ENCODE assay signal across 18 cellular contexts in the genomic region with DNA sequence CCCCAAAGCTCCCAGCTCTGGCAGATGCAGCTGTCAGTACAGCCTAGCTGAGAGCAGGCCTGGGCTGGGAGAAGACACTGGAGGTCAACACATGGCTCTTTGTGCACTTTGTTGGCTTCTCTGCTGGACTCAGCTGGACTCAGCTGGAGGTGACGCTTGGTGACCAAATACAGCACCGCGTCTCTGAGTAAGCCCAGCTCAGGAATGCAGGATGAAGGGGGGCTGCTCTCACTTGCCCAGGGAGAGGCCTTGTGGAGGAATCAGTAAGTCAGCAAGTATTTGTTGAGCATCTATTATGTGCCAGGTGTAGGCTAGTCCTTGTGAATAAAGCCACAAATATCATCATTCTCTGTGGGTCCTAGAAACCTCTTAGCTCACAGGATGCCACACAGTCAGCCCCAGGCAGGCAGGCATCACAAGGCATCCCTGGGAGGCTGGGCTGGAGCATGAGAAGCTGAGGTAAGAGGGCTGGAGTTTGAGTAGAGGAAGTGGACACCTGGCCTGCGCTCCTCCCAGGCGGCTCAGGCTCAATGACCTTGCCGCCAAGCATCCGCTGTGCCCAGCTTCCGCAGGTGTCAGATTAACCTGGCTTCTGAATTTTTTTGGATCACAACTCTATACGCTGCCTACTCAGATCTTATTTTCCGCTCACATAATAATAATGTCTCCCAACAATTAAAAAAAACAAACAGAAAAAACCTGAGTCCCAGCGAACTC.
A peak's percentile ranks its signal among the peaks of the same experiment; 100 is the strongest.
DNase-seq lines count a peak whose midpoint lies in the region; ATAC-seq and TF ChIP-seq lines count a peak whose summit lies in the region.
"Had no signal": no experiment of that assay in that cellular context is flagged by ENCODE, and none has a peak within 500 bp of the region (broad histone marks: within the 10 kb centered on the region; RNA-seq: fewer than 3 reads in every experiment).

No MANE protein-coding gene starts in this region.

- intact Hi-C loops in OCI-LY7 (cut with micrococcal nuclease; ENCODE audit: unreplicated experiment) (no loop called here), prostate gland (cut with DNase I) (no loop called here)

- no peaks in the 10 kb centered on the region for H3K9me2 ChIP-seq in OCI-LY7 (ENCODE audit: insufficient read depth, low read length)

- H3K27ac Mint-ChIP-seq in immature natural killer cell, result no peak overlapping the region
- H3K27ac Mint-ChIP-seq: activated naive CD8-positive, alpha-beta T cell treated with anti-CD3 and anti-CD28 coated beads for 36 hours; B cell; stimulated activated effector memory CD8-positive, alpha-beta T cell treated with anti-CD3 and anti-CD28 coated beads, Interleukin-12 subunit alpha, Interleukin-12 subunit beta, amount 100 ng/mL, for 72 hours had no signal

- 92% methylated on average over 11 of the region's 11 CpGs for WGBS in prostate gland

- no peak overlapping the region for H2AFZ ChIP-seq in OCI-LY7 (ENCODE audit: low read length)

- CTCF ChIA-PET in OCI-LY7 (lab: Charles Lee; ENCODE audit: unreplicated experiment), result no interaction called here

- H3K27me3 Mint-ChIP-seq in immature natural killer cell (ENCODE audit: low read depth in 3 of 3), result peaks cover 0 to 2% (median 2%) of the 10 kb centered on the region in 3 donors

- no peak overlapping the region for H3K4me2 ChIP-seq in OCI-LY7 (ENCODE audit: low read length)

- POLR2A ChIA-PET in OCI-LY7 (lab: Charles Lee), result no interaction called here

- H3K27ac ChIP-seq in OCI-LY7 (ENCODE audit: low read depth, low read length, poor library complexity, severe bottlenecking) (no peak overlapping the region), prostate gland (no peak overlapping the region)
- H3K27ac ChIP-seq: SK-N-MC, VCaP had no signal

- H3K4me1 ChIP-seq in OCI-LY7 (ENCODE audit: insufficient read depth, low read length, poor library complexity, severe bottlenecking), result no peaks in the 10 kb centered on the region
- no peaks in the 10 kb centered on the region for H3K4me1 ChIP-seq in prostate gland (replicated peaks)

- DNase-seq in AG08395 (ENCODE audit: low spot score), result peak; percentile 58
- DNase-seq in HT1080 (ENCODE audit: low read depth), result peak; percentile 61
- peak; percentile 69 for DNase-seq in choroid plexus epithelial cell (ENCODE audit: low read depth)
- DNase-seq in kidney tubule cell (ENCODE audit: low spot score), result peak; percentile 94
- DNase-seq in immature natural killer cell, result no peak
- no peak for DNase-seq in OCI-LY7 (ENCODE audit: low spot score)
- DNase-seq in prostate gland (ENCODE audit: low spot score), result no peak
- DNase-seq: activated CD8-positive, alpha-beta memory T cell treated with anti-CD3 and anti-CD28 coated beads, Interleukin-2, amount 50 U/mL, for 4 hours; activated naive CD8-positive, alpha-beta T cell treated with anti-CD3 and anti-CD28 coated beads for 36 hours; NCI-H1436 treated with DMSO at 0.1 percent for 48 hours; NCI-H82; stimulated activated CD4-positive, alpha-beta T cell treated with anti-CD3 and anti-CD28 coated beads, Interleukin-2, amount 100 ng/mL, for 24 hours had no signal

- H3K4me3 Mint-ChIP-seq in immature natural killer cell, result no peak overlapping the region
- H3K4me3 Mint-ChIP-seq: activated naive CD8-positive, alpha-beta T cell treated with anti-CD3 and anti-CD28 coated beads for 36 hours; B cell; stimulated activated effector memory CD8-positive, alpha-beta T cell treated with anti-CD3 and anti-CD28 coated beads, Interleukin-12 subunit alpha, Interleukin-12 subunit beta, amount 100 ng/mL, for 72 hours had no signal

- H3K4me3 ChIP-seq in choroid plexus epithelial cell (ENCODE audit: low read depth, low read length) (no peak overlapping the region), OCI-LY7 (ENCODE audit: low read depth, low read length, poor library complexity, severe bottlenecking) (no peak overlapping the region), prostate gland (no peak overlapping the region)
- H3K4me3 ChIP-seq: lung, SK-N-MC had no signal

- TF ChIP-seq CTCF in choroid plexus epithelial cell (conservative IDR thresholded peaks at IDR 0.05; ENCODE audit: low read depth, low read length) (no peak), OCI-LY7 (conservative IDR thresholded peaks at IDR 0.05; ENCODE audit: low read length) (no peak), prostate gland (IDR thresholded peaks at IDR 0.05) (no peak)

- H3K27me3 ChIP-seq in prostate gland (replicated peaks; ENCODE audit: insufficient read depth), result no peaks in the 10 kb centered on the region

- H3K4me1 Mint-ChIP-seq in immature natural killer cell, result no peaks in the 10 kb centered on the region
- H3K4me1 Mint-ChIP-seq: activated naive CD8-positive, alpha-beta T cell treated with anti-CD3 and anti-CD28 coated beads for 36 hours; B cell; stimulated activated effector memory CD8-positive, alpha-beta T cell treated with anti-CD3 and anti-CD28 coated beads, Interleukin-12 subunit alpha, Interleukin-12 subunit beta, amount 100 ng/mL, for 72 hours had no signal

- no peaks in the 10 kb centered on the region for H3K36me3 Mint-ChIP-seq in immature natural killer cell
- H3K36me3 Mint-ChIP-seq: activated naive CD8-positive, alpha-beta T cell treated with anti-CD3 and anti-CD28 coated beads for 36 hours; stimulated activated effector memory CD8-positive, alpha-beta T cell treated with anti-CD3 and anti-CD28 coated beads, Interleukin-12 subunit alpha, Interleukin-12 subunit beta, amount 100 ng/mL, for 72 hours had no signal

- H3K9me3 ChIP-seq in OCI-LY7 (ENCODE audit: low read length) (no peaks in the 10 kb centered on the region), prostate gland (no peaks in the 10 kb centered on the region)

- TF ChIP-seq POLR2A in prostate gland (IDR thresholded peaks at IDR 0.05), result no peak

- no peaks in the 10 kb centered on the region for H4K20me1 ChIP-seq in OCI-LY7 (ENCODE audit: insufficient read depth, low read length)

- no peaks in the 10 kb centered on the region for H3K9me3 Mint-ChIP-seq in immature natural killer cell
- H3K9me3 Mint-ChIP-seq: activated naive CD8-positive, alpha-beta T cell treated with anti-CD3 and anti-CD28 coated beads for 36 hours; stimulated activated effector memory CD8-positive, alpha-beta T cell treated with anti-CD3 and anti-CD28 coated beads, Interleukin-12 subunit alpha, Interleukin-12 subunit beta, amount 100 ng/mL, for 72 hours had no signal

- BruUV-seq in OCI-LY7 (replicated peaks; lab: Mats Ljungman, UMichigan), result no TSS peak

- no peaks in the 10 kb centered on the region for H3K79me2 ChIP-seq in OCI-LY7 (ENCODE audit: insufficient read depth, low read depth, low read length)

- no peaks in the 10 kb centered on the region for H3K36me3 ChIP-seq in OCI-LY7 (ENCODE audit: insufficient read depth, low read length)
- H3K36me3 ChIP-seq in prostate gland, result no peaks in the 10 kb centered on the region

- no peak for ATAC-seq in GM18873 (IDR thresholded peaks at IDR 0.05; ENCODE audit: low FRiP score, unreplicated experiment)
- ATAC-seq: stimulated activated effector memory CD8-positive, alpha-beta T cell treated with anti-CD3 and anti-CD28 coated beads, Interleukin-12 subunit alpha, Interleukin-12 subunit beta, amount 100 ng/mL, for 72 hours had no signal

Comparison
In these comparisons a context has a peak if more than half of its experiments do, and no peak if none do; other contexts are left out.
1. DNase-seq: peak in AG08395 (single experiment), HT1080 (single experiment), choroid plexus epithelial cell (single experiment) and kidney tubule cell (single experiment); none in immature natural killer cell (0 of 3), OCI-LY7 (single experiment) and prostate gland (single experiment).